ENCODE assay signal across 35 cellular contexts in genomic region chr9:110266786-110267185, GRCh38. TPM values are rescaled to one million over a fixed set of nuclear protein-coding genes. Genes with fewer than 3 reads are reported as not detected.
"Had no signal": no experiment of that assay in that cellular context is flagged by ENCODE, and none has a peak within 500 bp of the region (broad histone marks: within the 10 kb centered on the region; RNA-seq: fewer than 3 reads in every experiment).

No MANE protein-coding gene starts in this region.

- H3K27me3 Mint-ChIP-seq: activated CD4-positive, alpha-beta memory T cell treated with anti-CD3 and anti-CD28 coated beads for 36 hours; activated CD4-positive, alpha-beta T cell treated with anti-CD3 and anti-CD28 coated beads for 36 hours had no signal

- FAIRE-seq: colon, endothelial cell of umbilical vein, frontal cortex had no signal

- H3K4me3 Mint-ChIP-seq: activated CD4-positive, alpha-beta memory T cell treated with anti-CD3 and anti-CD28 coated beads for 36 hours; activated CD4-positive, alpha-beta T cell treated with anti-CD3 and anti-CD28 coated beads for 36 hours; activated CD4-positive, alpha-beta T cell treated with anti-CD3 and anti-CD28 coated beads, Interleukin-2, amount 10 ng/mL, durations not matched to agents 24 days and 14 days; activated CD8-positive, alpha-beta memory T cell treated with anti-CD3 and anti-CD28 coated beads, Interleukin-2, amount 10 ng/mL, durations not matched to agents 7 days and 5 days; activated CD8-positive, alpha-beta T cell treated with anti-CD3 and anti-CD28 coated beads, Interleukin-2, amount 10 ng/mL, durations not matched to agents 7 days and 5 days; activated naive CD4-positive, alpha-beta T cell treated with anti-CD3 and anti-CD28 coated beads, Interleukin-2, amount 10 ng/mL, durations not matched to agents 7 days and 5 days; activated naive CD8-positive, alpha-beta T cell treated with anti-CD3 and anti-CD28 coated beads, Interleukin-2, amount 10 ng/mL, durations not matched to agents 7 days and 5 days; activated T-cell treated with anti-CD3 and anti-CD28 coated beads, Interleukin-2, amount 50 U/mL, for 24 hours; activated T-cell treated with anti-CD3 and anti-CD28 coated beads, Interleukin-2, amount 50 U/mL, for 72 hours; effector memory CD8-positive, alpha-beta T cell had no signal

- H3K36me3 Mint-ChIP-seq: activated CD4-positive, alpha-beta memory T cell treated with anti-CD3 and anti-CD28 coated beads for 36 hours; activated CD8-positive, alpha-beta memory T cell treated with anti-CD3 and anti-CD28 coated beads, Interleukin-2, amount 10 ng/mL, durations not matched to agents 7 days and 5 days; activated naive CD4-positive, alpha-beta T cell treated with anti-CD3 and anti-CD28 coated beads, Interleukin-2, amount 10 ng/mL, durations not matched to agents 7 days and 5 days; activated naive CD4-positive, alpha-beta T cell treated with anti-CD3 and anti-CD28 coated beads, Interleukin-2, amount 50 U/mL, for 72 hours; activated naive CD8-positive, alpha-beta T cell treated with anti-CD3 and anti-CD28 coated beads, Interleukin-2, amount 10 ng/mL, durations not matched to agents 7 days and 5 days had no signal

- ATAC-seq: activated CD4-positive, alpha-beta T cell treated with anti-CD3 and anti-CD28 coated beads for 36 hours; activated CD8-positive, alpha-beta memory T cell treated with anti-CD3 and anti-CD28 coated beads, Interleukin-2, amount 10 ng/mL, durations not matched to agents 7 days and 5 days; activated CD8-positive, alpha-beta T cell treated with anti-CD3 and anti-CD28 coated beads, Interleukin-2, amount 10 ng/mL, durations not matched to agents 7 days and 5 days; activated naive CD4-positive, alpha-beta T cell treated with anti-CD3 and anti-CD28 coated beads, Interleukin-2, amount 50 U/mL, for 72 hours; activated T-cell treated with anti-CD3 and anti-CD28 coated beads, Interleukin-2, amount 50 U/mL, for 72 hours; body of pancreas; effector memory CD8-positive, alpha-beta T cell; esophagus mucosa had no signal

- H3K27ac ChIP-seq: body of pancreas, epithelial cell of prostate had no signal

- H3K27me3 ChIP-seq: body of pancreas had no signal

- H3K4me3 ChIP-seq: body of pancreas had no signal

- H3K9me3 Mint-ChIP-seq: activated CD4-positive, alpha-beta memory T cell treated with anti-CD3 and anti-CD28 coated beads for 36 hours; activated CD4-positive, alpha-beta T cell treated with anti-CD3 and anti-CD28 coated beads, Interleukin-2, amount 10 ng/mL, durations not matched to agents 24 days and 14 days; activated naive CD4-positive, alpha-beta T cell treated with anti-CD3 and anti-CD28 coated beads, Interleukin-2, amount 10 ng/mL, durations not matched to agents 7 days and 5 days; activated naive CD4-positive, alpha-beta T cell treated with anti-CD3 and anti-CD28 coated beads, Interleukin-2, amount 50 U/mL, for 72 hours; activated T-cell treated with anti-CD3 and anti-CD28 coated beads, Interleukin-2, amount 50 U/mL, for 24 hours; activated T-cell treated with anti-CD3 and anti-CD28 coated beads, Interleukin-2, amount 50 U/mL, for 72 hours; effector memory CD8-positive, alpha-beta T cell had no signal

- H3K4me1 Mint-ChIP-seq: activated CD4-positive, alpha-beta T cell treated with anti-CD3 and anti-CD28 coated beads for 36 hours; activated CD4-positive, alpha-beta T cell treated with anti-CD3 and anti-CD28 coated beads, Interleukin-2, amount 10 ng/mL, durations not matched to agents 24 days and 14 days; activated CD8-positive, alpha-beta memory T cell treated with anti-CD3 and anti-CD28 coated beads, Interleukin-2, amount 10 ng/mL, durations not matched to agents 7 days and 5 days; activated naive CD4-positive, alpha-beta T cell treated with anti-CD3 and anti-CD28 coated beads, Interleukin-2, amount 10 ng/mL, durations not matched to agents 7 days and 5 days; activated naive CD8-positive, alpha-beta T cell treated with anti-CD3 and anti-CD28 coated beads, Interleukin-2, amount 10 ng/mL, durations not matched to agents 7 days and 5 days had no signal

- H3K9me3 ChIP-seq: body of pancreas had no signal

- H3K27ac Mint-ChIP-seq: activated CD4-positive, alpha-beta memory T cell treated with anti-CD3 and anti-CD28 coated beads for 36 hours; activated CD4-positive, alpha-beta T cell treated with anti-CD3 and anti-CD28 coated beads for 36 hours; activated CD4-positive, alpha-beta T cell treated with anti-CD3 and anti-CD28 coated beads, Interleukin-2, amount 10 ng/mL, durations not matched to agents 24 days and 14 days; activated CD8-positive, alpha-beta memory T cell treated with anti-CD3 and anti-CD28 coated beads, Interleukin-2, amount 10 ng/mL, durations not matched to agents 7 days and 5 days; activated CD8-positive, alpha-beta T cell treated with anti-CD3 and anti-CD28 coated beads, Interleukin-2, amount 10 ng/mL, durations not matched to agents 7 days and 5 days; activated naive CD4-positive, alpha-beta T cell treated with anti-CD3 and anti-CD28 coated beads, Interleukin-2, amount 10 ng/mL, durations not matched to agents 7 days and 5 days; activated naive CD4-positive, alpha-beta T cell treated with anti-CD3 and anti-CD28 coated beads, Interleukin-2, amount 50 U/mL, for 72 hours; activated naive CD8-positive, alpha-beta T cell treated with anti-CD3 and anti-CD28 coated beads, Interleukin-2, amount 10 ng/mL, durations not matched to agents 7 days and 5 days; activated T-cell treated with anti-CD3 and anti-CD28 coated beads, Interleukin-2, amount 50 U/mL, for 24 hours; activated T-cell treated with anti-CD3 and anti-CD28 coated beads, Interleukin-2, amount 50 U/mL, for 72 hours; effector memory CD8-positive, alpha-beta T cell had no signal

- DNase-seq: activated CD4-positive, alpha-beta memory T cell treated with anti-CD3 and anti-CD28 coated beads for 36 hours; activated CD4-positive, alpha-beta T cell treated with anti-CD3 and anti-CD28 coated beads for 36 hours; activated CD4-positive, alpha-beta T cell treated with anti-CD3 and anti-CD28 coated beads, Interleukin-2, amount 10 ng/mL, durations not matched to agents 24 days and 14 days; activated CD4-positive, CD25-positive, alpha-beta regulatory T cell; activated CD4-positive, CD25-positive, alpha-beta regulatory T cell treated with anti-CD3 and anti-CD28 coated beads, Interleukin-2, amount 50 U/mL, for 72 hours; activated CD8-positive, alpha-beta memory T cell treated with anti-CD3 and anti-CD28 coated beads, Interleukin-2, amount 10 ng/mL, durations not matched to agents 7 days and 5 days; activated CD8-positive, alpha-beta memory T cell treated with anti-CD3 and anti-CD28 coated beads, Interleukin-2, amount 50 U/mL, for 4 hours; activated CD8-positive, alpha-beta T cell treated with anti-CD3 and anti-CD28 coated beads, Interleukin-2, amount 10 ng/mL, durations not matched to agents 7 days and 5 days; activated gamma-delta T cell; activated naive CD4-positive, alpha-beta T cell; activated naive CD4-positive, alpha-beta T cell treated with anti-CD3 and anti-CD28 coated beads, Interleukin-2, amount 10 ng/mL, durations not matched to agents 7 days and 5 days; activated naive CD8-positive, alpha-beta T cell treated with anti-CD3 and anti-CD28 coated beads, Interleukin-2, amount 10 ng/mL, durations not matched to agents 7 days and 5 days; activated T-cell treated with anti-CD3 and anti-CD28 coated beads for 4 hours; activated T-cell treated with anti-CD3 and anti-CD28 coated beads, Interleukin-2, amount 50 U/mL, for 24 hours; activated T-cell treated with anti-CD3 and anti-CD28 coated beads, Interleukin-2, amount 50 U/mL, for 72 hours; amniotic stem cell; anterior cingulate cortex; body of pancreas; caudate nucleus; cortex of kidney; dermis blood vessel endothelial cell; effector CD4-positive, alpha-beta T cell; effector memory CD8-positive, alpha-beta T cell; foreskin fibroblast; head of caudate nucleus; T-helper 2 cell had no signal

- H3K4me1 ChIP-seq: body of pancreas had no signal

RNA-seq across cellular contexts. Expression of gene C9orf152, which starts 58.8 kb away (rescaled TPM):
- total RNA-seq: activated CD4-positive, alpha-beta memory T cell treated with anti-CD3 and anti-CD28 coated beads for 36 hours; activated CD4-positive, alpha-beta T cell treated with anti-CD3 and anti-CD28 coated beads for 36 hours; activated CD4-positive, alpha-beta T cell treated with anti-CD3 and anti-CD28 coated beads, Interleukin-2, amount 10 ng/mL, durations not matched to agents 24 days and 14 days; activated CD8-positive, alpha-beta memory T cell treated with anti-CD3 and anti-CD28 coated beads for 36 hours; activated CD8-positive, alpha-beta memory T cell treated with anti-CD3 and anti-CD28 coated beads, Interleukin-2, amount 10 ng/mL, durations not matched to agents 7 days and 5 days; activated CD8-positive, alpha-beta T cell treated with anti-CD3 and anti-CD28 coated beads, Interleukin-2, amount 10 ng/mL, durations not matched to agents 7 days and 5 days; activated naive CD4-positive, alpha-beta T cell treated with anti-CD3 and anti-CD28 coated beads, Interleukin-2, amount 50 U/mL, for 72 hours; activated naive CD8-positive, alpha-beta T cell treated with anti-CD3 and anti-CD28 coated beads, Interleukin-2, amount 10 ng/mL, durations not matched to agents 7 days and 5 days; activated T-cell treated with anti-CD3 and anti-CD28 coated beads, Interleukin-2, amount 50 U/mL, for 72 hours; chondrocyte; dermis blood vessel endothelial cell; endothelial cell of umbilical vein; frontal cortex; T-helper 1 cell treated with Interleukin-12 subunit alpha and Interleukin-12 subunit beta and Interleukin-4 antibody, amounts not matched to agents 30 ng/mL and 1 ng/mL, for 36 hours had no signal
